ENCODE assay signal across 8 cellular contexts in the genomic region with DNA sequence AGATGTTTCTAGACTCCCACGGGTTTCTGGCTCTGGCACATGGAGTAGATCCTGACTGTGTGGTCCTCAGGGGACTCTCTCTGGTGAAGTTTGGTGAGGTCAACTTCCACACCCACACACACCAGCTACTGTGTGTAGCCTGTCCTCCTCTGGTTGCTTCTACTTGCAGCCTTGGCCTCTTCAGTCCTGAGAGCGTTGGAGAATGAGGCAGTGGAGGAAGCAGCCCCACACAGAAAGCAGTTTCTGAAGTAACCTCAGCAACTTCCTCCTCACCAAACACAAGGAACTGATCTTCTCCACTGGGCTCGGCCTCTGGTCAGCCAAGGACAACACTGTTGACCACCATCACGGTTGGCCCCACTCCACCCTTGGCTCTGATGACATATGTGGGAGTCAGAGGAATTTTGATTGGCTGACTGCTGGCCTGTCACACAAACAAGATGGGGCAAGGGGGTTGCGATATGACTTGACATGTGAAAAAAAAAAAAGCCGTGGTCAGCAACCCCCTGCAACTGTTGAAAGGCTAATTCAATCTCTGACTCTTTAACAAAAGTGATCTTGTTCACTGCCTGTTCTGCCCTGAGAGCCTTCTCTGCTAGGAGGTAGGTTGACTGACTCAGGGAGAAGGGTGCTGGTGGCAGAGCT. TPM values are rescaled to one million over a fixed set of nuclear protein-coding genes. Genes with fewer than 3 reads are reported as not detected.
A peak's percentile ranks its signal among the peaks of the same experiment; 100 is the strongest.
DNase-seq lines count a peak whose midpoint lies in the region; ATAC-seq and TF ChIP-seq lines count a peak whose summit lies in the region.

No MANE protein-coding gene starts in this region.

- H3K27ac Mint-ChIP-seq in activated CD8-positive, alpha-beta memory T cell treated with anti-CD3 and anti-CD28 coated beads, Interleukin-2, amount 10 ng/mL, durations not matched to agents 7 days and 5 days = peak overlapping the region; percentile 99

- peak overlapping the region; percentile 82 for H3K4me3 Mint-ChIP-seq in activated CD8-positive, alpha-beta memory T cell treated with anti-CD3 and anti-CD28 coated beads, Interleukin-2, amount 10 ng/mL, durations not matched to agents 7 days and 5 days

- peak; percentile 93 for DNase-seq in activated CD8-positive, alpha-beta memory T cell treated with anti-CD3 and anti-CD28 coated beads, Interleukin-2, amount 10 ng/mL, durations not matched to agents 7 days and 5 days
- no peak for DNase-seq in activated CD8-positive, alpha-beta memory T cell treated with anti-CD3 and anti-CD28 coated beads, Interleukin-2, amount 50 U/mL, for 48 hours
- DNase-seq in transverse colon (peak; percentile 34), DMS 273 (lab: John Stamatoyannopoulos, UW; ENCODE audit: unreplicated experiment) (no peak), HuH-7.5 (ENCODE audit: low spot score) (no peak), activated gamma-delta T cell (lab: John Stamatoyannopoulos, UW) (no peak)

- intact Hi-C loops in transverse colon (cut with DNase I; ENCODE audit: low total_unique reads) = no loop called here

- no peaks in the 10 kb centered on the region for H3K9me3 ChIP-seq in transverse colon

- TF ChIP-seq CTCF in VCaP (conservative IDR thresholded peaks at IDR 0.05) (no peak), transverse colon (IDR thresholded peaks at IDR 0.05) (no peak)

- no peaks in the 10 kb centered on the region for H3K27me3 ChIP-seq in transverse colon

- H3K36me3 ChIP-seq in transverse colon = no peaks in the 10 kb centered on the region

- H3K27me3 Mint-ChIP-seq in activated CD8-positive, alpha-beta memory T cell treated with anti-CD3 and anti-CD28 coated beads, Interleukin-2, amount 10 ng/mL, durations not matched to agents 7 days and 5 days = no peaks in the 10 kb centered on the region

- no peaks in the 10 kb centered on the region for H3K9me3 Mint-ChIP-seq in activated CD8-positive, alpha-beta memory T cell treated with anti-CD3 and anti-CD28 coated beads, Interleukin-2, amount 10 ng/mL, durations not matched to agents 7 days and 5 days (ENCODE audit: low read depth)

- CTCF ChIA-PET in activated CD8-positive, alpha-beta memory T cell treated with anti-CD3 and anti-CD28 coated beads, Interleukin-2, amount 10 ng/mL, durations not matched to agents 7 days and 5 days (lab: Charles Lee) = interaction anchor here (0.8 to 9.8 kb wide), 5 partner anchors 9 to 27 kb away, joined by 4 to 121 read pairs (median 7); no protein-coding TSS in a partner anchor

- TF ChIP-seq POLR2A in transverse colon (IDR thresholded peaks at IDR 0.05) = no peak

- H3K4me1 Mint-ChIP-seq in activated CD8-positive, alpha-beta memory T cell treated with anti-CD3 and anti-CD28 coated beads, Interleukin-2, amount 10 ng/mL, durations not matched to agents 7 days and 5 days = peaks cover 68% of the 10 kb centered on the region

- in situ Hi-C loops in transverse colon (cut with MboI; ENCODE audit: low pct_ligation_motif_present in 1 of 4, low pct_unique_long_range_greater_than_20kb in 1 of 4, low sequenced_read_pairs in 3 of 4) = no loop called here

- H3K4me1 ChIP-seq in transverse colon = peaks cover 0 to 7% (median 2%) of the 10 kb centered on the region in 4 donors

- 60 to 79% methylated on average over 3 to 6 of the region's 6 CpGs for WGBS in transverse colon (ENCODE audit: low coverage in 1 of 2), 2 donors

- H3K36me3 Mint-ChIP-seq in activated CD8-positive, alpha-beta memory T cell treated with anti-CD3 and anti-CD28 coated beads, Interleukin-2, amount 10 ng/mL, durations not matched to agents 7 days and 5 days = peaks cover 38% of the 10 kb centered on the region

- H3K27ac ChIP-seq in VCaP (peak overlapping the region; percentile 79), transverse colon (peak overlapping the region in 2 of 4 donors; percentile 19 to 34)

- no peak overlapping the region for H3K4me3 ChIP-seq in transverse colon

- ATAC-seq in activated CD8-positive, alpha-beta memory T cell treated with anti-CD3 and anti-CD28 coated beads, Interleukin-2, amount 10 ng/mL, durations not matched to agents 7 days and 5 days = peak; percentile 73
- peak; percentile 51 for ATAC-seq in HG03066 (IDR thresholded peaks at IDR 0.05; ENCODE audit: low read depth, unreplicated experiment)

- TF ChIP-seq EP300 in transverse colon (IDR thresholded peaks at IDR 0.05; ENCODE audit: low read depth) = no peak

RNA-seq across cellular contexts. Expression of gene CD86, which starts 19.6 kb away (rescaled TPM):
- total RNA-seq in activated CD8-positive, alpha-beta memory T cell treated with anti-CD3 and anti-CD28 coated beads, Interleukin-2, amount 10 ng/mL, durations not matched to agents 7 days and 5 days = 10 to 100 TPM; 23.4 to 25.3 TPM
- 1 to 10 TPM in 3 of 4 donors, not detected in 1; 1.4 to 4.6 (median 2.2) TPM for total RNA-seq in transverse colon

RNA-seq across cellular contexts. Expression of gene ILDR1, which starts 52.7 kb away (rescaled TPM):
- total RNA-seq in activated CD8-positive, alpha-beta memory T cell treated with anti-CD3 and anti-CD28 coated beads, Interleukin-2, amount 10 ng/mL, durations not matched to agents 7 days and 5 days = 1 to 10 TPM; 3.8 to 4.5 TPM
- total RNA-seq in transverse colon = 10 to 100 TPM; 13.8 to 27.7 (median 21.5) TPM

Comparison
In these comparisons a context has a peak if more than half of its experiments do, and no peak if none do; other contexts are left out.
1. DNase-seq: peak in activated CD8-positive, alpha-beta memory T cell treated with anti-CD3 and anti-CD28 coated beads, Interleukin-2, amount 10 ng/mL, durations not matched to agents 7 days and 5 days (single experiment) and transverse colon (single experiment); none in activated CD8-positive, alpha-beta memory T cell treated with anti-CD3 and anti-CD28 coated beads, Interleukin-2, amount 50 U/mL, for 48 hours (single experiment), DMS 273 (single experiment), HuH-7.5 (single experiment) and activated gamma-delta T cell (single experiment).
2. RNA of gene CD86, which starts 19.6 kb away (total RNA-seq): 23.4 to 25.3 TPM in activated CD8-positive, alpha-beta memory T cell treated with anti-CD3 and anti-CD28 coated beads, Interleukin-2, amount 10 ng/mL, durations not matched to agents 7 days and 5 days; 1.4 to 4.6 TPM in transverse colon; every median in the first group is over 4 times any median in the second.